In genomic region chr17:59254742-59255141, GRCh38 we compare ENCODE assay signal across 22 cellular contexts. TPM values are rescaled to one million over a fixed set of nuclear protein-coding genes. Genes with fewer than 3 reads are reported as not detected.
DNase-seq lines count a peak whose midpoint lies in the region; ATAC-seq, FAIRE-seq and TF ChIP-seq lines count a peak whose summit lies in the region.
"Had no signal": no experiment of that assay in that cellular context is flagged by ENCODE, and none has a peak within 500 bp of the region (broad histone marks: within the 10 kb centered on the region; RNA-seq: fewer than 3 reads in every experiment).

No MANE protein-coding gene starts in this region.

- no peak for TF ChIP-seq RAD21 in GM12878 (IDR thresholded peaks at IDR 0.05; ENCODE audit: insufficient read depth, low read depth, low read length)

- CTCF ChIA-PET in GM12878 (lab: Yijun Ruan, JAX), result interaction anchor here (0.6 kb wide), 1 partner anchor 1701 kb away, joined by 3 read pairs; no protein-coding TSS in a partner anchor
- CTCF ChIA-PET in activated CD4-positive, alpha-beta memory T cell treated with anti-CD3 and anti-CD28 coated beads for 36 hours (lab: Charles Lee), result no interaction called here

- H2AFZ ChIP-seq in GM12878 (ENCODE audit: control insufficient read depth, low read depth, low read length), result peak overlapping the region; percentile 61

- no peaks in the 10 kb centered on the region for H3K4me1 Mint-ChIP-seq in activated CD4-positive, alpha-beta memory T cell treated with anti-CD3 and anti-CD28 coated beads for 36 hours (ENCODE audit: low read depth)
- H3K4me1 Mint-ChIP-seq: CD4-positive, CD25-positive, alpha-beta regulatory T cell; IgD-negative memory B cell had no signal

- no peak for TF ChIP-seq EP300 in GM12878 (IDR thresholded peaks at IDR 0.05; ENCODE audit: borderline replicate concordance in 1 of 2, control insufficient read depth in 1 of 2, low read depth in 2 of 2, low read length in 2 of 2)

- intact Hi-C loops in GM12878 (cut with micrococcal nuclease; ENCODE audit: unreplicated experiment) (no loop called here), colonic mucosa (cut with DNase I) (no loop called here)
- intact Hi-C loops in activated CD4-positive, alpha-beta memory T cell treated with anti-CD3 and anti-CD28 coated beads for 36 hours (cut with micrococcal nuclease), result no loop called here

- TF ChIP-seq POLR2A in GM12878 (IDR thresholded peaks at IDR 0.05; ENCODE audit: low read depth, low read length), result no peak

- no peaks in the 10 kb centered on the region for H3K36me3 Mint-ChIP-seq in activated CD4-positive, alpha-beta memory T cell treated with anti-CD3 and anti-CD28 coated beads for 36 hours

- SMC1A ChIA-PET in GM12878 (lab: Charles Lee; ENCODE audit: uncharacterized antibody, unreplicated experiment), result interaction anchor here (1.3 kb wide), 1 partner anchor 12 kb away, joined by 4 read pairs; no protein-coding TSS in a partner anchor

- H3K27me3 ChIP-seq in GM12878 (replicated peaks in 1 of 2; ENCODE audit: control insufficient read depth in 2 of 2, insufficient read depth in 2 of 2, low read length in 1 of 2) (no peaks in the 10 kb centered on the region), colonic mucosa (no peaks in the 10 kb centered on the region)

- H3K27ac Mint-ChIP-seq in activated CD4-positive, alpha-beta memory T cell treated with anti-CD3 and anti-CD28 coated beads for 36 hours, result no peak overlapping the region
- H3K27ac Mint-ChIP-seq: CD4-positive, CD25-positive, alpha-beta regulatory T cell; HFFc6; IgD-negative memory B cell had no signal

- no peak overlapping the region for H3K4me3 Mint-ChIP-seq in activated CD4-positive, alpha-beta memory T cell treated with anti-CD3 and anti-CD28 coated beads for 36 hours
- H3K4me3 Mint-ChIP-seq: CD4-positive, CD25-positive, alpha-beta regulatory T cell; HFFc6; IgD-negative memory B cell had no signal

- 55% methylated on average over 2 of the region's 2 CpGs for WGBS in GM12878 (ENCODE audit: insufficient coverage, insufficient replicate concordance, low lambda C conversion rate, missing lambda C conversion rate)

- no peak overlapping the region for H3K27ac ChIP-seq in GM12878 (ENCODE audit: control insufficient read depth, insufficient read depth)
- no peak overlapping the region for H3K27ac ChIP-seq in colonic mucosa
- H3K27ac ChIP-seq: SK-N-MC had no signal

- H3K9ac ChIP-seq in GM12878 (ENCODE audit: control insufficient read depth, insufficient read depth, low read length), result no peak overlapping the region
- no peak overlapping the region for H3K9ac ChIP-seq in colonic mucosa (ENCODE audit: low read depth in 2 of 2, low read length in 2 of 2)

- H3K79me2 ChIP-seq in GM12878 (ENCODE audit: control insufficient read depth, insufficient read depth, low read length), result no peaks in the 10 kb centered on the region

- H3K4me3 ChIP-seq in GM12878 (no peak overlapping the region), colonic mucosa (no peak overlapping the region)
- H3K4me3 ChIP-seq: SK-N-MC had no signal

- DNase-seq in DMS53 (lab: John Stamatoyannopoulos, UW) (peak; percentile 78), GM13977 (ENCODE audit: low spot score) (peak; percentile 11), NCI-H510A (lab: John Stamatoyannopoulos, UW) (peak; percentile 40), GM12878 (ENCODE audit: low read depth, low spot score) (no peak), T-helper 2 cell (no peak), colonic mucosa (no peak)
- DNase-seq in activated CD4-positive, alpha-beta memory T cell treated with anti-CD3 and anti-CD28 coated beads for 36 hours, result no peak
- DNase-seq: Calu3; CD4-positive, CD25-positive, alpha-beta regulatory T cell; DMS79; HFFc6; NCI-H1436 treated with DMSO at 0.1 percent for 48 hours; NCI-H2081 treated with DMSO at 0.1 percent for 48 hours; NCI-H524 treated with DMSO at 0.1 percent for 48 hours; T-helper 9 cell had no signal

- no peaks in the 10 kb centered on the region for H3K9me3 Mint-ChIP-seq in activated CD4-positive, alpha-beta memory T cell treated with anti-CD3 and anti-CD28 coated beads for 36 hours
- H3K9me3 Mint-ChIP-seq: CD4-positive, CD25-positive, alpha-beta regulatory T cell; HFFc6; IgD-negative memory B cell had no signal

- H3K4me1 ChIP-seq in GM12878 (ENCODE audit: control insufficient read depth, insufficient read depth, low read length), result no peaks in the 10 kb centered on the region
- H3K4me1 ChIP-seq in colonic mucosa, result no peaks in the 10 kb centered on the region

- POLR2A ChIA-PET in GM12878 (lab: Charles Lee), result no interaction called here
- POLR2A ChIA-PET in activated CD4-positive, alpha-beta memory T cell treated with anti-CD3 and anti-CD28 coated beads for 36 hours (lab: Charles Lee), result no interaction called here

- H3K27me3 Mint-ChIP-seq in activated CD4-positive, alpha-beta memory T cell treated with anti-CD3 and anti-CD28 coated beads for 36 hours, result no peaks in the 10 kb centered on the region
- H3K27me3 Mint-ChIP-seq: CD4-positive, CD25-positive, alpha-beta regulatory T cell; IgD-negative memory B cell had no signal

- in situ Hi-C loops in GM13977 (cut with MboI; ENCODE audit: low pct_unique_long_range_greater_than_20kb, low sequenced_read_pairs, unreplicated experiment), result no loop called here
- in situ Hi-C loops in GM12878 (cut with MboI), result no loop called here

- no peak for TF ChIP-seq CTCF in GM13977 (IDR thresholded peaks at IDR 0.05; ENCODE audit: extremely low read depth, insufficient read depth, missing control alignments)
- no peak for TF ChIP-seq CTCF in GM12878 (IDR thresholded peaks at IDR 0.05 in 2 of 3, conservative IDR thresholded peaks at IDR 0.05 in 1 of 3; ENCODE audit: control insufficient read depth in 2 of 3, extremely low read depth in 1 of 3, insufficient read depth in 1 of 3, low read depth in 3 of 3, low read length in 3 of 3)
- no peak for TF ChIP-seq CTCF in colonic mucosa (IDR thresholded peaks at IDR 0.05)

- ATAC-seq in GM12878 (peak; percentile 40; the same call in 2 of the 3 replicates), GM18519 (IDR thresholded peaks at IDR 0.05; ENCODE audit: low FRiP score, unreplicated experiment) (no peak)
- ATAC-seq: Panc1 had no signal

- no peak for FAIRE-seq in GM12878 (lab: Jason Lieb, UNC)
- FAIRE-seq: GM12891, H54 had no signal

- no peaks in the 10 kb centered on the region for H3K9me3 ChIP-seq in GM12878 (replicated peaks; ENCODE audit: control insufficient read depth, insufficient read depth, low read length)
- H3K9me3 ChIP-seq in colonic mucosa, result no peaks in the 10 kb centered on the region

- no peaks in the 10 kb centered on the region for H4K20me1 ChIP-seq in GM12878 (ENCODE audit: control insufficient read depth, insufficient read depth)

- no TSS peak for BruUV-seq in GM12878 (replicated peaks; lab: Mats Ljungman, UMichigan)

- RAD21 ChIA-PET in GM12878 (lab: Charles Lee; ENCODE audit: unreplicated experiment), result interaction anchor here (1.2 kb wide), 1 partner anchor 33 kb away, joined by 4 read pairs; no protein-coding TSS in a partner anchor

- H3K36me3 ChIP-seq in GM12878 (ENCODE audit: control insufficient read depth in 2 of 2, insufficient read depth in 2 of 2, low read length in 1 of 2) (no peaks in the 10 kb centered on the region), colonic mucosa (no peaks in the 10 kb centered on the region)

- no peak overlapping the region for H3K4me2 ChIP-seq in GM12878 (ENCODE audit: control insufficient read depth, insufficient read depth)

RNA-seq across cellular contexts. Expression of gene GDPD1, which starts 34.4 kb away (rescaled TPM):
- total RNA-seq in GM12878 (2013; cell fraction: nucleolus; rRNA removed), result 9.9 and 11.4 TPM in 2 replicates
- total RNA-seq in GM12878 (2014; rRNA removed) (0.56 and 0.65 TPM in 2 replicates), GM12878 (2014; rRNA removed; fragmentation: Illumina TruSeq; extraction: Trizol) (0.81 and 1.3 TPM in 2 replicates), GM12878 (2021) (0.64 and 0.74 TPM in 2 replicates), colonic mucosa (1 to 10 TPM; 3.4 to 5.0 TPM)
- polyA plus RNA-seq in GM12878 (2011; ENCODE audit: low read depth), result 0.42 TPM
- polyA plus RNA-seq in GM12878 (2011; rRNA removed) (1.6 and 3.3 TPM in 2 replicates), GM12878 (2014; fragmentation: Illumina TruSeq; extraction: Trizol) (0.88 and 1.6 TPM in 2 replicates), GM12878 (2014; fragmentation: Nextera tagmentation; extraction: Ambion mirVana) (under 1 TPM; 0.18 to 0.40 TPM), GM12878 (2014; rRNA removed) (0.34 and 0.79 TPM in 2 replicates), GM12878 (2016; fragmentation: Nextera tagmentation; extraction: Ambion mirVana) (under 1 TPM; 0.54 to 0.64 TPM)
- polyA plus RNA-seq in GM12878 (2011; cell fraction: cytosol; rRNA removed), result 0.43 and 0.63 TPM in 2 replicates
- 0.94 and 0.97 TPM in 2 replicates for polyA plus RNA-seq in GM12878 (2011; cell fraction: nucleus; rRNA removed)
- polyA plus RNA-seq in GM12878 (2012), result 0.58 TPM in 2 replicates
- 1.0 and 1.8 TPM in 2 replicates for polyA minus RNA-seq in GM12878 (2011; rRNA and poly(A)+ RNA removed)
- 1.0 TPM in 1 of 2 replicates, not detected in the other for polyA minus RNA-seq in GM12878 (2011; cell fraction: cytosol; rRNA and poly(A)+ RNA removed)
- polyA minus RNA-seq in GM12878 (2011; cell fraction: nucleus; rRNA and poly(A)+ RNA removed), result 0.97 and 2.7 TPM in 2 replicates
- total RNA-seq in activated CD4-positive, alpha-beta memory T cell treated with anti-CD3 and anti-CD28 coated beads for 36 hours, result 1 to 10 TPM; 2.9 to 3.5 TPM
- total RNA-seq: LHCN-M2 had no signal

RNA-seq across cellular contexts. Expression of gene SMG8, which starts 44.9 kb away (rescaled TPM):
- total RNA-seq in GM12878 (2013; cell fraction: nucleolus; rRNA removed), result 26.1 and 28.2 TPM in 2 replicates
- total RNA-seq in GM12878 (2014; rRNA removed) (17.5 and 20.0 TPM in 2 replicates), GM12878 (2014; rRNA removed; fragmentation: Illumina TruSeq; extraction: Trizol) (17.3 and 17.7 TPM in 2 replicates), GM12878 (2021) (13.6 and 14.6 TPM in 2 replicates), colonic mucosa (10 to 100 TPM; 11.2 to 12.2 TPM)
- polyA plus RNA-seq in GM12878 (2011; ENCODE audit: low read depth), result 7.7 TPM
- polyA plus RNA-seq in GM12878 (2011; rRNA removed) (15.6 and 16.9 TPM in 2 replicates), GM12878 (2014; fragmentation: Illumina TruSeq; extraction: Trizol) (15.6 and 18.9 TPM in 2 replicates), GM12878 (2014; fragmentation: Nextera tagmentation; extraction: Ambion mirVana) (1 to 10 TPM; 2.8 to 3.8 TPM), GM12878 (2014; rRNA removed) (10.3 and 11.1 TPM in 2 replicates), GM12878 (2016; fragmentation: Nextera tagmentation; extraction: Ambion mirVana) (10 to 100 TPM; 15.8 to 16.8 TPM)
- 12.3 and 12.9 TPM in 2 replicates for polyA plus RNA-seq in GM12878 (2011; cell fraction: cytosol; rRNA removed)
- polyA plus RNA-seq in GM12878 (2011; cell fraction: nucleus; rRNA removed), result 10.8 and 11.1 TPM in 2 replicates
- 8.3 and 10.5 TPM in 2 replicates for polyA plus RNA-seq in GM12878 (2012)
- 18.4 and 24.5 TPM in 2 replicates for polyA minus RNA-seq in GM12878 (2011; rRNA and poly(A)+ RNA removed)
- 5.6 and 6.1 TPM in 2 replicates for polyA minus RNA-seq in GM12878 (2011; cell fraction: cytosol; rRNA and poly(A)+ RNA removed)
- polyA minus RNA-seq in GM12878 (2011; cell fraction: nucleus; rRNA and poly(A)+ RNA removed), result 17.4 and 19.6 TPM in 2 replicates
- total RNA-seq in activated CD4-positive, alpha-beta memory T cell treated with anti-CD3 and anti-CD28 coated beads for 36 hours, result 10 to 100 TPM; 15.3 to 15.8 TPM

Comparison
In these comparisons a context has a peak if more than half of its experiments do, and no peak if none do; other contexts are left out.
1. DNase-seq: peak in DMS53 (single experiment), GM13977 (single experiment) and NCI-H510A (single experiment); none in GM12878 (single experiment), T-helper 2 cell (0 of 5), colonic mucosa (single experiment) and activated CD4-positive, alpha-beta memory T cell treated with anti-CD3 and anti-CD28 coated beads for 36 hours (single experiment).